In the genomic region with DNA sequence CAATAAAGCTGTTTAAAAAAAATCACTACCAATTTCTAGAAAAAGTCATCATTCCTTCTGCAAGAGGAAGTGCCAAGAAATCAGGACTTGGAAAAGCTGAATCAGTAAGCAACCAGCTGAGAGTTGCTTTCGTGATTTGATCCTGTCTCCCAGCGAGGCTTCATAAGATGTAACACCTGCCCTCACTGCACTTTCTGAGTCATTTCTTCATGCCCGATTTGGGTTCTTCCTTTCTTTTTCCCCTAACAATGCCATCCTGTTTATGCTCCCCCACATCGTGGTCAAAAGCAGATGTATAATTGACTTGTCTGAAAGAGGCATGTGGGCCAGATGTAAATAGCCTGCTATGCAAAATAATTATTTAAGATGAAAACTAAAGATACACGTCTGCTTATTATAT, we compare ENCODE assay signal across 8 cellular contexts. TPM values are rescaled to one million over a fixed set of nuclear protein-coding genes. Genes with fewer than 3 reads are reported as not detected.
DNase-seq lines count a peak whose midpoint lies in the region; ATAC-seq and TF ChIP-seq lines count a peak whose summit lies in the region.

No MANE protein-coding gene starts in this region.

- H3K4me2 ChIP-seq in GM23248 (ENCODE audit: unreplicated experiment) = no peak overlapping the region
- no peak overlapping the region for H3K4me2 ChIP-seq in mesendoderm (ENCODE audit: low read length)

- H3K79me2 ChIP-seq in GM23248 (ENCODE audit: insufficient read depth) = no peaks in the 10 kb centered on the region
- H3K79me2 ChIP-seq in mesendoderm (ENCODE audit: control insufficient read depth, insufficient read depth, low read length) = no peaks in the 10 kb centered on the region

- H3K27me3 ChIP-seq in GM23248 (replicated peaks; ENCODE audit: insufficient read depth) (no peaks in the 10 kb centered on the region), SJCRH30 (no peaks in the 10 kb centered on the region), mesendoderm (ENCODE audit: insufficient read depth, low read length, poor library complexity) (no peaks in the 10 kb centered on the region)

- H3K36me3 ChIP-seq in GM23248 (ENCODE audit: low read depth) = no peaks in the 10 kb centered on the region
- no peaks in the 10 kb centered on the region for H3K36me3 ChIP-seq in SJCRH30
- no peaks in the 10 kb centered on the region for H3K36me3 ChIP-seq in mesendoderm (ENCODE audit: control insufficient read depth, insufficient read depth, low read length)

- in situ Hi-C loops in GM23248 (cut with MboI) = no loop called here

- no peak overlapping the region for H2AK5ac ChIP-seq in mesendoderm (ENCODE audit: low read length)

- H3K18ac ChIP-seq in mesendoderm (ENCODE audit: low read length) = no peak overlapping the region

- no peak overlapping the region for H2AFZ ChIP-seq in GM23248

- H3K79me1 ChIP-seq in mesendoderm (ENCODE audit: low read length) = no peaks in the 10 kb centered on the region

- peaks cover 6% of the 10 kb centered on the region; the same call in 1 of the 2 replicates for H3F3A ChIP-seq in GM23248 (ENCODE audit: insufficient read depth)

- H3K9ac ChIP-seq in GM23248 (no peak overlapping the region), mesendoderm (ENCODE audit: low read length) (no peak overlapping the region)

- no peaks in the 10 kb centered on the region for H4K20me1 ChIP-seq in GM23248 (ENCODE audit: insufficient read depth)

- DNase-seq in GM12864 (ENCODE audit: low read depth) = peak; percentile 57
- DNase-seq in GM23248 = peak; percentile 60
- peak; percentile 12 to 42 for DNase-seq in SJCRH30
- peak; percentile 27 for DNase-seq in foreskin melanocyte
- no peak for DNase-seq in SKM-1 treated with dmso at 0.1 percent for 144 hours (lab: John Stamatoyannopoulos, UW; ENCODE audit: unreplicated experiment)
- no peak for DNase-seq in mesendoderm

- H3K4ac ChIP-seq in mesendoderm (ENCODE audit: low read depth, low read length) = no peak overlapping the region

- H4K8ac ChIP-seq in mesendoderm (ENCODE audit: low read depth, low read length) = no peak overlapping the region

- H4K5ac ChIP-seq in mesendoderm (ENCODE audit: low read length) = no peak overlapping the region

- H3K56ac ChIP-seq in mesendoderm (ENCODE audit: low read length) = no peak overlapping the region

- no peak overlapping the region for H2BK15ac ChIP-seq in mesendoderm (replicated peaks; ENCODE audit: low read depth)

- ATAC-seq in GM21515 (IDR thresholded peaks at IDR 0.05; ENCODE audit: unreplicated experiment) (no peak), HG03565 (IDR thresholded peaks at IDR 0.05; ENCODE audit: unreplicated experiment) (no peak)

- no peak overlapping the region for H3K23ac ChIP-seq in mesendoderm (ENCODE audit: low read length)

- H3K9me3 ChIP-seq in GM23248 (ENCODE audit: low read depth) (no peaks in the 10 kb centered on the region), SJCRH30 (replicated peaks) (no peaks in the 10 kb centered on the region)

- H3K4me3 ChIP-seq in GM12864 (ENCODE audit: low read depth, low read length) (no peak overlapping the region; the same call in 1 of the 2 replicates), GM23248 (no peak overlapping the region), SJCRH30 (no peak overlapping the region), mesendoderm (ENCODE audit: low read length) (no peak overlapping the region)

- H2BK5ac ChIP-seq in mesendoderm (ENCODE audit: low read length) = no peak overlapping the region

- no peak for TF ChIP-seq CTCF in GM12864 (IDR thresholded peaks at IDR 0.05; ENCODE audit: low read depth, low read length, missing control alignments)

- H3K27ac ChIP-seq in GM23248 (no peak overlapping the region), SJCRH30 (no peak overlapping the region), mesendoderm (ENCODE audit: low read depth, low read length) (no peak overlapping the region)

- H3K9me2 ChIP-seq in GM23248 (ENCODE audit: insufficient read depth) = no peaks in the 10 kb centered on the region; the same call in 1 of the 2 replicates

- H2BK120ac ChIP-seq in mesendoderm (ENCODE audit: low read depth, low read length) = no peak overlapping the region

- H3K4me1 ChIP-seq in GM23248 (ENCODE audit: insufficient read depth) = peaks cover 21% of the 10 kb centered on the region
- H3K4me1 ChIP-seq in SJCRH30 = peaks cover 6% of the 10 kb centered on the region; the same call in 1 of the 2 replicates
- no peaks in the 10 kb centered on the region for H3K4me1 ChIP-seq in mesendoderm (ENCODE audit: control insufficient read depth, low read depth, low read length)

- 59 to 63% methylated on average over 5 of the region's 5 CpGs for WGBS in GM23248 (ENCODE audit: low coverage in 1 of 2, low lambda C conversion rate in 2 of 2, missing lambda C conversion rate in 2 of 2), 2 experiments
- no CpG with 5 or more reads among the region's 5 CpGs for WGBS in mesendoderm (ENCODE audit: extremely low coverage, insufficient coverage, low lambda C conversion rate)

RNA-seq across cellular contexts. Expression of a gene that starts 52.1 kb away (rescaled TPM):
- total RNA-seq in GM23248 (2014; rRNA removed; shearing (Covaris generic)) = 2.7 and 3.2 TPM in 2 replicates
- polyA plus RNA-seq in GM23248 (2016; fragmentation: Nextera tagmentation; extraction: Ambion mirVana) = 3.0 and 3.3 TPM in 2 replicates
- total RNA-seq in SJCRH30 (2014; rRNA removed; shearing (Covaris generic)) = 3.0 and 3.9 TPM in 2 replicates
- 2.4 TPM for polyA plus RNA-seq in mesendoderm (2013, experiment 1 of 2)
- 2.5 TPM for polyA plus RNA-seq in mesendoderm (2013, experiment 2 of 2)

Comparison
In these comparisons a context has a peak if more than half of its experiments do, and no peak if none do; other contexts are left out.
1. DNase-seq: peak in GM12864 (single experiment), GM23248 (single experiment), SJCRH30 (2 of 2) and foreskin melanocyte (single experiment); none in SKM-1 treated with dmso at 0.1 percent for 144 hours (single experiment) and mesendoderm (single experiment).